Comparison of ENCODE assay signal across 10 cellular contexts in genomic region chr16:1545044-1545736, GRCh38. TPM values are rescaled to one million over a fixed set of nuclear protein-coding genes. Genes with fewer than 3 reads are reported as not detected.
DNase-seq lines count a peak whose midpoint lies in the region; ATAC-seq and TF ChIP-seq lines count a peak whose summit lies in the region.
"Had no signal": no experiment of that assay in that cellular context is flagged by ENCODE, and none has a peak within 500 bp of the region (broad histone marks: within the 10 kb centered on the region; RNA-seq: fewer than 3 reads in every experiment).

No MANE protein-coding gene starts in this region.

- peak overlapping the region; percentile 18 for H3K4me3 Mint-ChIP-seq in T-helper 2 cell treated with Interferon-gamma antibody and Interleukin-4, amounts not matched to agents 5 μg/mL and 100 μg/mL, for 36 hours
- no peak overlapping the region for H3K4me3 Mint-ChIP-seq in dendritic cell treated with granulocyte-macrophage colony-stimulating factor and Interleukin-4, amounts not matched to agents 40 ng/mL and 50 ng/mL, for 4 days

- no peaks in the 10 kb centered on the region for H3K27me3 Mint-ChIP-seq in T-helper 2 cell treated with Interferon-gamma antibody and Interleukin-4, amounts not matched to agents 5 μg/mL and 100 μg/mL, for 36 hours (ENCODE audit: low read depth)
- H3K27me3 Mint-ChIP-seq in dendritic cell treated with granulocyte-macrophage colony-stimulating factor and Interleukin-4, amounts not matched to agents 40 ng/mL and 50 ng/mL, for 4 days, result peaks cover 2% of the 10 kb centered on the region

- no peaks in the 10 kb centered on the region for H3K9me3 ChIP-seq in lung (ENCODE audit: control insufficient read depth in 2 of 2, insufficient read depth in 1 of 2, low read length in 1 of 2)
- no peaks in the 10 kb centered on the region for H3K9me3 ChIP-seq in thyroid gland
- H3K9me3 ChIP-seq: A549 had no signal

- H3K4me1 ChIP-seq in lung (ENCODE audit: control insufficient read depth in 2 of 2, insufficient read depth in 2 of 2, low read length in 2 of 2) (peaks cover 7 to 47% of the 10 kb centered on the region in 2 donors), thyroid gland (peaks cover 12 to 68% of the 10 kb centered on the region in 2 donors)

- no peak for TF ChIP-seq POLR2A in thyroid gland (IDR thresholded peaks at IDR 0.05)

- H3K4me1 Mint-ChIP-seq in T-helper 2 cell treated with Interferon-gamma antibody and Interleukin-4, amounts not matched to agents 5 μg/mL and 100 μg/mL, for 36 hours (ENCODE audit: low read depth), result peaks cover 31% of the 10 kb centered on the region
- peaks cover 35% of the 10 kb centered on the region for H3K4me1 Mint-ChIP-seq in dendritic cell treated with granulocyte-macrophage colony-stimulating factor and Interleukin-4, amounts not matched to agents 40 ng/mL and 50 ng/mL, for 4 days (ENCODE audit: low read depth)

- H3K27me3 ChIP-seq in lung (ENCODE audit: control insufficient read depth, insufficient read depth), result no peaks in the 10 kb centered on the region
- H3K27me3 ChIP-seq in thyroid gland, result no peaks in the 10 kb centered on the region

- H3K36me3 ChIP-seq in lung (ENCODE audit: control insufficient read depth in 2 of 2, insufficient read depth in 2 of 2, low read length in 2 of 2) (peaks cover 0 to 47% of the 10 kb centered on the region in 2 donors), thyroid gland (peaks cover 22 to 35% of the 10 kb centered on the region in 2 donors)

- no peak for TF ChIP-seq CTCF in lung (IDR thresholded peaks at IDR 0.05; ENCODE audit: control extremely low read depth, extremely low read depth)
- TF ChIP-seq CTCF in thyroid gland (IDR thresholded peaks at IDR 0.05), result no peak

- no peak for ATAC-seq in lung (ENCODE audit: insufficient read depth, low FRiP score)
- no peak for ATAC-seq in HG03039 (IDR thresholded peaks at IDR 0.05; ENCODE audit: unreplicated experiment)
- ATAC-seq: A549 had no signal

- H3K36me3 Mint-ChIP-seq in T-helper 2 cell treated with Interferon-gamma antibody and Interleukin-4, amounts not matched to agents 5 μg/mL and 100 μg/mL, for 36 hours (ENCODE audit: low read depth), result peaks cover 48% of the 10 kb centered on the region
- H3K36me3 Mint-ChIP-seq in dendritic cell treated with granulocyte-macrophage colony-stimulating factor and Interleukin-4, amounts not matched to agents 40 ng/mL and 50 ng/mL, for 4 days (ENCODE audit: low read depth), result no peaks in the 10 kb centered on the region

- H3K27ac Mint-ChIP-seq in T-helper 2 cell treated with Interferon-gamma antibody and Interleukin-4, amounts not matched to agents 5 μg/mL and 100 μg/mL, for 36 hours, result peak overlapping the region; percentile 20
- peak overlapping the region; percentile 87 for H3K27ac Mint-ChIP-seq in dendritic cell treated with granulocyte-macrophage colony-stimulating factor and Interleukin-4, amounts not matched to agents 40 ng/mL and 50 ng/mL, for 4 days

- no peak overlapping the region for H3K4me3 ChIP-seq in lung
- no peak overlapping the region for H3K4me3 ChIP-seq in thyroid gland (replicated peaks in 1 of 3)
- H3K4me3 ChIP-seq: A549 had no signal

- intact Hi-C loops in dendritic cell treated with granulocyte-macrophage colony-stimulating factor and Interleukin-4, amounts not matched to agents 40 ng/mL and 50 ng/mL, for 4 days (cut with micrococcal nuclease), result no loop called here
- intact Hi-C loops in thyroid gland (cut with DNase I), result no loop called here

- H3K27ac ChIP-seq in lung (ENCODE audit: low read depth in 1 of 2, low read length in 1 of 2), result peak overlapping the region; percentile 89 to 91
- H3K27ac ChIP-seq in thyroid gland, result peak overlapping the region; percentile 56 to 73 (median 65)
- H3K27ac ChIP-seq: A549 had no signal

- no peaks in the 10 kb centered on the region for H3K9me3 Mint-ChIP-seq in T-helper 2 cell treated with Interferon-gamma antibody and Interleukin-4, amounts not matched to agents 5 μg/mL and 100 μg/mL, for 36 hours
- no peaks in the 10 kb centered on the region for H3K9me3 Mint-ChIP-seq in dendritic cell treated with granulocyte-macrophage colony-stimulating factor and Interleukin-4, amounts not matched to agents 40 ng/mL and 50 ng/mL, for 4 days

- 29 to 44% methylated on average over 19 of the region's 19 CpGs for WGBS in lung, 2 donors
- WGBS in thyroid gland, 2 donors, result 60 to 68% methylated on average over 19 of the region's 19 CpGs

- DNase-seq in T-helper 2 cell treated with Interferon-gamma antibody and Interleukin-4, amounts not matched to agents 5 μg/mL and 100 μg/mL, for 36 hours (ENCODE audit: low spot score), result no peak
- DNase-seq in T-helper 2 cell (no peak), lung (ENCODE audit: low spot score) (no peak), thyroid gland (no peak), nucleus accumbens (lab: John Stamatoyannopoulos, UW) (no peak), NCI-H2081 treated with DMSO at 0.1 percent for 48 hours (lab: John Stamatoyannopoulos, UW) (no peak)

RNA-seq across cellular contexts. Expression of gene TMEM204, which starts 11.7 kb away (rescaled TPM):
- total RNA-seq in lung (10 to 100 TPM; 24.7 to 49.2 TPM), thyroid gland (10 to 100 TPM; 38.5 to 85.3 (median 66.0) TPM)
- 100 to 1,000 TPM in 1 of 2 donors, 10 to 100 TPM in 1; 31.6 to 116 TPM for polyA plus RNA-seq in lung
- polyA plus RNA-seq: A549 had no signal

RNA-seq across cellular contexts. Expression of gene TELO2, which starts 52.0 kb away (rescaled TPM):
- total RNA-seq in lung (10 to 100 TPM; 24.4 to 46.3 TPM), thyroid gland (10 to 100 TPM; 12.5 to 19.4 (median 12.8) TPM)
- polyA plus RNA-seq in lung, result 10 to 100 TPM; 39.2 to 64.2 TPM

RNA-seq across cellular contexts. Expression of gene PTX4, which starts 56.4 kb away (rescaled TPM):
- total RNA-seq in lung (under 1 TPM; 0.25 to 0.31 TPM), thyroid gland (not detected)
- polyA plus RNA-seq in lung, result under 1 TPM in 1 of 2 donors, not detected in 1; 0.02 TPM
- total RNA-seq: T-helper 2 cell treated with Interferon-gamma antibody and Interleukin-4, amounts not matched to agents 100 ng/mL and 5 ng/mL, for 36 hours had no signal
- polyA plus RNA-seq: A549 had no signal
